Comparison of ENCODE assay signal across 18 cellular contexts in genomic region chr7:99094369-99094768, GRCh38. TPM values are rescaled to one million over a fixed set of nuclear protein-coding genes. Genes with fewer than 3 reads are reported as not detected.
DNase-seq lines count a peak whose midpoint lies in the region; ATAC-seq, FAIRE-seq and TF ChIP-seq lines count a peak whose summit lies in the region.
"Had no signal": no experiment of that assay in that cellular context is flagged by ENCODE, and none has a peak within 500 bp of the region (broad histone marks: within the 10 kb centered on the region; RNA-seq: fewer than 3 reads in every experiment).

No MANE protein-coding gene starts in this region.

- in situ Hi-C loops in GM23248 (cut with MboI), result no loop called here

- no peak overlapping the region for H3K27ac ChIP-seq in GM23248
- peak overlapping the region; percentile 88 to 94 (median 89) for H3K27ac ChIP-seq in pancreas
- H3K27ac ChIP-seq in tibial nerve, result peak overlapping the region in 2 of 4 donors; percentile 90 to 93
- H3K27ac ChIP-seq: SJSA1 had no signal

- H3K27me3 ChIP-seq in GM23248 (replicated peaks; ENCODE audit: insufficient read depth), result no peaks in the 10 kb centered on the region
- H3K27me3 ChIP-seq in pancreas, result peaks cover 0 to 2% (median 0%) of the 10 kb centered on the region in 4 donors
- H3K27me3 ChIP-seq in tibial nerve, result no peaks in the 10 kb centered on the region
- H3K27me3 ChIP-seq: SJSA1 had no signal

- no peak overlapping the region for H2AFZ ChIP-seq in GM23248

- no peaks in the 10 kb centered on the region for H3K9me2 ChIP-seq in GM23248 (ENCODE audit: insufficient read depth)

- H3K9me3 ChIP-seq in GM23248 (ENCODE audit: low read depth), result no peaks in the 10 kb centered on the region
- no peaks in the 10 kb centered on the region for H3K9me3 ChIP-seq in pancreas
- peaks cover 0 to 8% (median 0%) of the 10 kb centered on the region in 4 donors for H3K9me3 ChIP-seq in tibial nerve

- no peak for TF ChIP-seq POLR2A in tibial nerve (IDR thresholded peaks at IDR 0.05)

- ATAC-seq in pancreas (no peak), WTC11 (no peak)
- ATAC-seq: PC-3 had no signal

- H3K79me2 ChIP-seq in GM23248 (ENCODE audit: insufficient read depth), result peaks cover 100% of the 10 kb centered on the region

- H3K9me3 Mint-ChIP-seq in brain (peaks cover 18 to 28% (median 27%) of the 10 kb centered on the region in 5 experiments), WTC11 (0 out of 2 replicates have a peak, but pooled peaks cover 4% of the 10 kb centered on the region)

- H3K4me3 Mint-ChIP-seq in brain, result peak overlapping the region in 2 of 5 experiments; percentile 1 to 4
- H3K4me3 Mint-ChIP-seq in WTC11, result no peak overlapping the region

- no peak overlapping the region for H3K9ac ChIP-seq in GM23248

- H3K4me3 ChIP-seq in GM23248, result no peak overlapping the region
- H3K4me3 ChIP-seq in pancreas, result no peak overlapping the region
- H3K4me3 ChIP-seq in tibial nerve, result no peak overlapping the region
- H3K4me3 ChIP-seq: SJSA1 had no signal

- H3K36me3 Mint-ChIP-seq in brain (peaks cover 34% of the 10 kb centered on the region), WTC11 (no peaks in the 10 kb centered on the region)

- H3K27me3 Mint-ChIP-seq in brain (no peaks in the 10 kb centered on the region), WTC11 (ENCODE audit: low read depth) (no peaks in the 10 kb centered on the region)

- DNase-seq in GM23248 (peak; percentile 28), NCI-H2171 (lab: John Stamatoyannopoulos, UW) (peak; percentile 34), pancreas (no peak), Kasumi-1 (lab: John Stamatoyannopoulos, UW) (no peak), tibial nerve (ENCODE audit: low spot score in 2 of 2) (no peak), WTC11 (ENCODE audit: low spot score) (no peak)
- DNase-seq in activated CD4-positive, alpha-beta T cell treated with anti-CD3 and anti-CD28 coated beads, Interleukin-2, amount 50 U/mL, for 1 hour, result no peak
- DNase-seq: AML-193, DND-41, GDM1, NCI-H1105, NCI-H187 treated with DMSO at 0.1 percent for 48 hours, NCI-H510A treated with DMSO at 0.1 percent for 48 hours, PC-3 had no signal

- CTCF ChIA-PET in WTC11 (lab: Charles Lee), result no interaction called here

- TF ChIP-seq CTCF in brain (conservative IDR thresholded peaks at IDR 0.05) (no peak), pancreas (IDR thresholded peaks at IDR 0.05) (no peak), tibial nerve (IDR thresholded peaks at IDR 0.05) (no peak), WTC11 (IDR thresholded peaks at IDR 0.05) (no peak)

- peaks cover 18% of the 10 kb centered on the region for H3F3A ChIP-seq in GM23248 (ENCODE audit: insufficient read depth)

- peaks cover 5% of the 10 kb centered on the region; the same call in 1 of the 2 replicates for H4K20me1 ChIP-seq in GM23248 (ENCODE audit: insufficient read depth)

- H3K27ac Mint-ChIP-seq in brain (peak overlapping the region in 4 of 5 experiments; percentile 7 to 40 (median 22)), WTC11 (no peak overlapping the region)

- intact Hi-C loops in pancreas (cut with DNase I), result no loop called here

- H3K4me1 Mint-ChIP-seq in brain (peaks cover 64% of the 10 kb centered on the region), WTC11 (peaks cover 38% of the 10 kb centered on the region)

- H3K36me3 ChIP-seq in GM23248 (ENCODE audit: low read depth) (no peaks in the 10 kb centered on the region), pancreas (no peaks in the 10 kb centered on the region), tibial nerve (no peaks in the 10 kb centered on the region)
- H3K36me3 ChIP-seq: SJSA1 had no signal

- H3K4me1 ChIP-seq in GM23248 (ENCODE audit: insufficient read depth) (peaks cover 27% of the 10 kb centered on the region), pancreas (peaks cover 75 to 78% (median 76%) of the 10 kb centered on the region in 3 donors), tibial nerve (peaks cover 0 to 72% (median 27%) of the 10 kb centered on the region in 4 donors)

- FAIRE-seq in pancreas (lab: Jason Lieb, UNC), result no peak
- FAIRE-seq: GM12892, GM19239 had no signal

- POLR2A ChIA-PET in WTC11 (lab: Charles Lee), result no interaction called here

- no peak overlapping the region for H3K4me2 ChIP-seq in GM23248 (ENCODE audit: unreplicated experiment)

- TF ChIP-seq EP300 in tibial nerve (IDR thresholded peaks at IDR 0.05), result no peak

TF ChIP-seq in WTC11, 78 proteins besides CTCF, POLR2A, EP300 and RAD21 (continues in another document):
- TF ChIP-seq NFYB (CRISPR knock-in tag; conservative IDR thresholded peaks at IDR 0.05; ENCODE audit: low read depth) (no peak), AR (CRISPR knock-in tag; IDR thresholded peaks at IDR 0.05) (no peak), KAT7 (CRISPR knock-in tag; IDR thresholded peaks at IDR 0.05; ENCODE audit: borderline replicate concordance) (no peak), NFATC4 (CRISPR knock-in tag; IDR thresholded peaks at IDR 0.05) (no peak), ARID4B (CRISPR knock-in tag; IDR thresholded peaks at IDR 0.05; ENCODE audit: borderline replicate concordance) (no peak), ZNF263 (CRISPR knock-in tag; IDR thresholded peaks at IDR 0.05; ENCODE audit: low read depth) (no peak), ZNF416 (CRISPR knock-in tag; IDR thresholded peaks at IDR 0.05) (no peak), CDX4 (CRISPR knock-in tag; IDR thresholded peaks at IDR 0.05; ENCODE audit: borderline replicate concordance) (no peak), CREB1 (CRISPR knock-in tag; IDR thresholded peaks at IDR 0.05) (no peak), MYBL2 (CRISPR knock-in tag; IDR thresholded peaks at IDR 0.05) (no peak), ZNF138 (CRISPR knock-in tag; conservative IDR thresholded peaks at IDR 0.05) (no peak)

RNA-seq across cellular contexts. Expression of gene SMURF1, which starts 49.5 kb away (rescaled TPM):
- 19.1 and 21.1 TPM in 2 replicates for total RNA-seq in GM23248 (2014; rRNA removed; shearing (Covaris generic))
- polyA plus RNA-seq in GM23248 (2016; fragmentation: Nextera tagmentation; extraction: Ambion mirVana) (6.6 and 6.8 TPM in 2 replicates), brain (ENCODE audit: insufficient read depth, low read depth, low replicate concordance) (12.1 TPM), pancreas (10 to 100 TPM in 1 of 2 donors, 1 to 10 TPM in 1; 7.6 to 14.7 TPM)
- total RNA-seq in pancreas (10 to 100 TPM in 5 of 6 donors, 1 to 10 TPM in 1; 9.0 to 22.7 (median 15.7) TPM), tibial nerve (10 to 100 TPM; 28.2 to 35.4 (median 31.1) TPM), WTC11 (2021) (22.1 to 23.2 TPM (median 22.4 TPM) in 3 replicates)

Comparison
In these comparisons a context has a peak if more than half of its experiments do, and no peak if none do; other contexts are left out.
1. DNase-seq: peak in GM23248 (single experiment) and NCI-H2171 (single experiment); none in pancreas (0 of 6), activated CD4-positive, alpha-beta T cell treated with anti-CD3 and anti-CD28 coated beads, Interleukin-2, amount 50 U/mL, for 1 hour (single experiment), Kasumi-1 (0 of 2), tibial nerve (0 of 2) and WTC11 (single experiment).